ENCODE assay signal across 24 cellular contexts in genomic region chr1:226158983-226159382, GRCh38.
"Had no signal": no experiment of that assay in that cellular context is flagged by ENCODE, and none has a peak within 500 bp of the region (broad histone marks: within the 10 kb centered on the region; RNA-seq: fewer than 3 reads in every experiment).

No MANE protein-coding gene starts in this region.

- H3K4me1 Mint-ChIP-seq: brain, WTC11 had no signal

- H3K9me3 Mint-ChIP-seq: activated CD4-positive, alpha-beta memory T cell treated with anti-CD3 and anti-CD28 coated beads for 36 hours; activated naive CD4-positive, alpha-beta T cell treated with anti-CD3 and anti-CD28 coated beads, Interleukin-2, amount 50 U/mL, for 24 hours; activated T-helper 1 cell treated with anti-CD3 and anti-CD28 coated beads, Interleukin-12 subunit alpha, Interleukin-12 subunit beta, Interleukin-2, Interleukin-4 antibody, amounts not matched to agents 30 ng/mL and 10 ng/mL and 1 ng/mL, durations not matched to agents 14 hours and 24 hours and 36 hours; brain; dendritic cell treated with granulocyte-macrophage colony-stimulating factor and Interleukin-4, amounts not matched to agents 40 ng/mL and 50 ng/mL, for 4 days; naive thymus-derived CD8-positive, alpha-beta T cell; WTC11 had no signal

- H3K4me3 Mint-ChIP-seq: activated CD4-positive, alpha-beta memory T cell treated with anti-CD3 and anti-CD28 coated beads for 36 hours; activated CD4-positive, alpha-beta T cell treated with anti-CD3 and anti-CD28 coated beads for 36 hours; activated naive CD4-positive, alpha-beta T cell treated with anti-CD3 and anti-CD28 coated beads, Interleukin-2, amount 50 U/mL, for 24 hours; activated T-helper 1 cell treated with anti-CD3 and anti-CD28 coated beads, Interleukin-12 subunit alpha, Interleukin-12 subunit beta, Interleukin-2, Interleukin-4 antibody, amounts not matched to agents 30 ng/mL and 10 ng/mL and 1 ng/mL, durations not matched to agents 14 hours and 24 hours and 36 hours; brain; dendritic cell treated with granulocyte-macrophage colony-stimulating factor and Interleukin-4, amounts not matched to agents 40 ng/mL and 50 ng/mL, for 4 days; naive thymus-derived CD8-positive, alpha-beta T cell; WTC11 had no signal

- H3K4me3 ChIP-seq: lower lobe of right lung, ovary, prostate gland, tibial artery had no signal

- H3K27me3 Mint-ChIP-seq: activated CD4-positive, alpha-beta memory T cell treated with anti-CD3 and anti-CD28 coated beads for 36 hours; activated CD4-positive, alpha-beta T cell treated with anti-CD3 and anti-CD28 coated beads for 36 hours; activated naive CD4-positive, alpha-beta T cell treated with anti-CD3 and anti-CD28 coated beads, Interleukin-2, amount 50 U/mL, for 24 hours; brain; dendritic cell treated with granulocyte-macrophage colony-stimulating factor and Interleukin-4, amounts not matched to agents 40 ng/mL and 50 ng/mL, for 4 days; naive thymus-derived CD8-positive, alpha-beta T cell had no signal

- DNase-seq: activated CD4-positive, alpha-beta memory T cell treated with anti-CD3 and anti-CD28 coated beads for 36 hours; activated CD4-positive, alpha-beta T cell treated with anti-CD3 and anti-CD28 coated beads for 36 hours; activated gamma-delta T cell treated with Interleukin-2 at 50 U/mL for 16 hours; anterior cingulate cortex; effector CD4-positive, alpha-beta T cell; erythroblast; foreskin fibroblast; kidney; lower lobe of right lung; naive thymus-derived CD8-positive, alpha-beta T cell; ovary; stimulated activated CD4-positive, alpha-beta T cell treated with anti-CD3 and anti-CD28 coated beads, Interleukin-2, amount 100 ng/mL, for 48 hours; stimulated activated CD8-positive, alpha-beta memory T cell treated with anti-CD3 and anti-CD28 coated beads, Interleukin-4, amount 100 ng/mL, for 48 hours; stimulated activated naive CD8-positive, alpha-beta T cell treated with anti-CD3 and anti-CD28 coated beads, Interleukin-15, Interleukin-2, amounts not matched to agents 100 U/mL and 50 U/mL, for 24 hours; substantia nigra; T-helper 9 cell; tibial artery had no signal

- ATAC-seq: activated CD4-positive, alpha-beta T cell treated with anti-CD3 and anti-CD28 coated beads for 36 hours; left lobe of liver; naive thymus-derived CD8-positive, alpha-beta T cell; stimulated activated naive CD8-positive, alpha-beta T cell treated with anti-CD3 and anti-CD28 coated beads, Interleukin-15, Interleukin-2, amounts not matched to agents 100 U/mL and 50 U/mL, for 24 hours; WTC11 had no signal

- FAIRE-seq: kidney had no signal

- H3K9me3 ChIP-seq: lower lobe of right lung, ovary, prostate gland, tibial artery had no signal

- H3K27ac Mint-ChIP-seq: activated CD4-positive, alpha-beta T cell treated with anti-CD3 and anti-CD28 coated beads for 36 hours; activated naive CD4-positive, alpha-beta T cell treated with anti-CD3 and anti-CD28 coated beads, Interleukin-2, amount 50 U/mL, for 24 hours; activated T-helper 1 cell treated with anti-CD3 and anti-CD28 coated beads, Interleukin-12 subunit alpha, Interleukin-12 subunit beta, Interleukin-2, Interleukin-4 antibody, amounts not matched to agents 30 ng/mL and 10 ng/mL and 1 ng/mL, durations not matched to agents 14 hours and 24 hours and 36 hours; dendritic cell treated with granulocyte-macrophage colony-stimulating factor and Interleukin-4, amounts not matched to agents 40 ng/mL and 50 ng/mL, for 4 days; WTC11 had no signal

- H3K27me3 ChIP-seq: ovary, tibial artery had no signal

- H3K36me3 ChIP-seq: ovary had no signal

- H3K27ac ChIP-seq: lower lobe of right lung, ovary, tibial artery had no signal

- H3K4me1 ChIP-seq: prostate gland, tibial artery had no signal
